Comparison of ENCODE assay signal across 8 cellular contexts in the genomic region with DNA sequence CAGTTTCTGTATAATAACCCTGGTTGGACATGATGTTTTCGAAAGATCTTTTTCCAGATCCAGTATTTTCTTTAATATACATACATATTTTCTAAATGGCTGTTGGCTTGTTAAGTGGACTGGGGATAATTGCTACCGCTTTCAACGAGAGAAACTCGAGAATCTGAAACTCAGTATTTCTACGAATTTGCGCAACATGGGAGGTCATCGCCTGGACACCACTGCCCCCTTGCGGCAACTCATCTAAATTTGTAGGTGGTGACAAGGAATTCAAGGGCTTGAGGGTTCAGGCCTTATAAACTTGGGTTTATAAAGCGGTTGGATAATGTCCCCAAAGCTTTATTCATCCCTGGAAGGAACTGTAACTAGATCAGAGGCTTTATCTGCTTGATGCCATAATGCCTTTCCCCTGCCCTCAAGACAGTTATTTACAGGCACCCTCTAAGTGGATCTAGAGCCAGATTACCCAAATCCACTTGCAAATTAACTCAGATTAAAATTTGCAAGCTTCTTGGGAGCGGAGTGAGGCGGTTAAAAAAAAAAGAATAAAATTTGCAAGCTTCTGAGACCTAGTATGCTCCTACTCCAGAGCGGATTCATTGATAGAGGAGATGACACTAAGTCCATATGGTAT. TPM values are rescaled to one million over a fixed set of nuclear protein-coding genes. Genes with fewer than 3 reads are reported as not detected.
DNase-seq lines count a peak whose midpoint lies in the region; ATAC-seq, FAIRE-seq and TF ChIP-seq lines count a peak whose summit lies in the region.

No MANE protein-coding gene starts in this region.

- WGBS in psoas muscle, 3 donors, result 21 to 25% (median 23%) methylated on average over 12 of the region's 12 CpGs

- peak; percentile 54 for ATAC-seq in GM21528 (IDR thresholded peaks at IDR 0.05; ENCODE audit: low FRiP score, unreplicated experiment)
- peak; percentile 31 for ATAC-seq in activated naive CD8-positive, alpha-beta T cell treated with anti-CD3 and anti-CD28 coated beads, Interleukin-2, amount 10 ng/mL, durations not matched to agents 7 days and 5 days (ENCODE audit: low read depth)
- ATAC-seq in left cardiac atrium, result peak; percentile 45 to 83
- peak in 2 of 4 donors; percentile 61 to 80 for ATAC-seq in psoas muscle

- no peaks in the 10 kb centered on the region for H4K20me1 ChIP-seq in DOHH2 (ENCODE audit: control insufficient read depth, insufficient read depth, low read depth, low read length)

- H3K4me1 ChIP-seq in DOHH2 (ENCODE audit: control insufficient read depth, low read length) (peaks cover 17% of the 10 kb centered on the region), psoas muscle (peaks cover 10% of the 10 kb centered on the region)

- H3K27ac ChIP-seq in DOHH2 (ENCODE audit: low read depth, low read length) (no peak overlapping the region), psoas muscle (no peak overlapping the region)

- peak overlapping the region; percentile 24 for H3K27ac Mint-ChIP-seq in activated naive CD8-positive, alpha-beta T cell treated with anti-CD3 and anti-CD28 coated beads, Interleukin-2, amount 10 ng/mL, durations not matched to agents 7 days and 5 days

- H3K36me3 ChIP-seq in DOHH2 (ENCODE audit: control insufficient read depth, low read length) (no peaks in the 10 kb centered on the region), psoas muscle (ENCODE audit: insufficient read depth in 1 of 2, low read depth in 1 of 2) (no peaks in the 10 kb centered on the region)

- peak overlapping the region; percentile 85 for H3K4me3 Mint-ChIP-seq in activated naive CD8-positive, alpha-beta T cell treated with anti-CD3 and anti-CD28 coated beads, Interleukin-2, amount 10 ng/mL, durations not matched to agents 7 days and 5 days

- H3K9me3 ChIP-seq in DOHH2 (ENCODE audit: control insufficient read depth, insufficient read depth, low read length) (no peaks in the 10 kb centered on the region), psoas muscle (no peaks in the 10 kb centered on the region)

- FAIRE-seq in urothelium cell line (lab: Jason Lieb, UNC), result no peak

- peak; percentile 70 for DNase-seq in Jurkat, Clone E6-1 (ENCODE audit: low read depth, low spot score)
- DNase-seq in SKM-1 (lab: John Stamatoyannopoulos, UW; ENCODE audit: unreplicated experiment) (peak; percentile 88), left cardiac atrium (peak; percentile 83), psoas muscle (peak; percentile 64 to 75), urothelium cell line (ENCODE audit: low spot score) (peak; percentile 60)
- DNase-seq in activated naive CD8-positive, alpha-beta T cell treated with anti-CD3 and anti-CD28 coated beads, Interleukin-2, amount 10 ng/mL, durations not matched to agents 7 days and 5 days, result peak; percentile 72

- H3K4me2 ChIP-seq in DOHH2 (ENCODE audit: low read length), result peak overlapping the region; percentile 85

- no peaks in the 10 kb centered on the region for H3K9me3 Mint-ChIP-seq in activated naive CD8-positive, alpha-beta T cell treated with anti-CD3 and anti-CD28 coated beads, Interleukin-2, amount 10 ng/mL, durations not matched to agents 7 days and 5 days

- no peaks in the 10 kb centered on the region for H3K79me2 ChIP-seq in DOHH2 (ENCODE audit: control insufficient read depth, low read length)

- peaks cover 12% of the 10 kb centered on the region for H3K4me1 Mint-ChIP-seq in activated naive CD8-positive, alpha-beta T cell treated with anti-CD3 and anti-CD28 coated beads, Interleukin-2, amount 10 ng/mL, durations not matched to agents 7 days and 5 days

- peak overlapping the region; percentile 73 for H3K4me3 ChIP-seq in DOHH2 (ENCODE audit: low read length)
- H3K4me3 ChIP-seq in Jurkat, Clone E6-1 (ENCODE audit: low read length), result peak overlapping the region; percentile 38; the same call in 1 of the 2 replicates
- H3K4me3 ChIP-seq in psoas muscle, result peak overlapping the region; percentile 50

- POLR2A ChIA-PET in activated naive CD8-positive, alpha-beta T cell treated with anti-CD3 and anti-CD28 coated beads, Interleukin-2, amount 10 ng/mL, durations not matched to agents 7 days and 5 days (lab: Charles Lee), result interaction anchor here (1.5 kb wide), 1 partner anchor 379 kb away, joined by 4 read pairs; no protein-coding TSS in a partner anchor

- intact Hi-C loops in left cardiac atrium (cut with DNase I), result loop anchor here (2.0 to 5.0 kb wide), 2 partner anchors 379 to 494 kb away; no protein-coding TSS in a partner anchor
- intact Hi-C loops in psoas muscle (cut with DNase I), result loop anchor here in 1 of 2 donors (2.0 to 10.0 kb wide), 2 partner anchors 379 to 491 kb away; no protein-coding TSS in a partner anchor

- H3K9me2 ChIP-seq in DOHH2 (replicated peaks; ENCODE audit: control insufficient read depth, low read length), result no peaks in the 10 kb centered on the region

- H3K27me3 ChIP-seq in DOHH2 (ENCODE audit: control insufficient read depth, low read length), result peaks cover 14% of the 10 kb centered on the region
- peaks cover 0 to 61% (median 5%) of the 10 kb centered on the region in 3 donors for H3K27me3 ChIP-seq in psoas muscle (ENCODE audit: insufficient read depth in 3 of 3, low read length in 2 of 3)

- TF ChIP-seq CTCF in DOHH2 (IDR thresholded peaks at IDR 0.05; ENCODE audit: low read depth, low read length, poor library complexity, severe bottlenecking) (peak; percentile 74), psoas muscle (IDR thresholded peaks at IDR 0.05) (peak; percentile 58)

- H3K36me3 Mint-ChIP-seq in activated naive CD8-positive, alpha-beta T cell treated with anti-CD3 and anti-CD28 coated beads, Interleukin-2, amount 10 ng/mL, durations not matched to agents 7 days and 5 days, result no peaks in the 10 kb centered on the region

- no peaks in the 10 kb centered on the region for H3F3A ChIP-seq in DOHH2 (ENCODE audit: control insufficient read depth, insufficient read depth)

- H3K27me3 Mint-ChIP-seq in activated naive CD8-positive, alpha-beta T cell treated with anti-CD3 and anti-CD28 coated beads, Interleukin-2, amount 10 ng/mL, durations not matched to agents 7 days and 5 days, result peaks cover 26% of the 10 kb centered on the region

RNA-seq across cellular contexts. Expression of a gene that starts 21.3 kb away (rescaled TPM):
- not detected for polyA plus RNA-seq in Jurkat, Clone E6-1 (2012; ENCODE audit: insufficient read depth, insufficient read length)
- total RNA-seq in activated naive CD8-positive, alpha-beta T cell treated with anti-CD3 and anti-CD28 coated beads, Interleukin-2, amount 10 ng/mL, durations not matched to agents 7 days and 5 days, result not detected
- not detected for total RNA-seq in left cardiac atrium
- not detected for total RNA-seq in psoas muscle
- not detected for polyA plus RNA-seq in psoas muscle

RNA-seq across cellular contexts. Expression of a gene that starts 37.9 kb away (rescaled TPM):
- not detected for polyA plus RNA-seq in Jurkat, Clone E6-1 (2012; ENCODE audit: insufficient read depth, insufficient read length)
- not detected for total RNA-seq in activated naive CD8-positive, alpha-beta T cell treated with anti-CD3 and anti-CD28 coated beads, Interleukin-2, amount 10 ng/mL, durations not matched to agents 7 days and 5 days
- total RNA-seq in left cardiac atrium (not detected), psoas muscle (not detected)
- not detected for polyA plus RNA-seq in psoas muscle
